1 cellular context compared by ENCODE assay signal in genomic region chr10:110815354-110816004, GRCh38.
A peak's percentile ranks its signal among the peaks of the same experiment; 100 is the strongest.
TF ChIP-seq lines count a peak whose summit lies in the region.

No MANE protein-coding gene starts in this region.

TF ChIP-seq in GM12878, 131 proteins besides CTCF, POLR2A, EP300 and RAD21 (continued from another document and continues in another):
- TF ChIP-seq REST (IDR thresholded peaks at IDR 0.05; ENCODE audit: low read depth, low read length) (no peak), MYC (IDR thresholded peaks at IDR 0.05; ENCODE audit: insufficient read depth, insufficient read length, insufficient replicate concordance, low read length, severe bottlenecking) (no peak), BMI1 (IDR thresholded peaks at IDR 0.05; ENCODE audit: borderline replicate concordance) (no peak), GATAD2B (conservative IDR thresholded peaks at IDR 0.05; ENCODE audit: low read depth) (no peak), SUPT20H (IDR thresholded peaks at IDR 0.05; ENCODE audit: borderline replicate concordance, control insufficient read depth, low read depth, low read length) (no peak), NFXL1 (IDR thresholded peaks at IDR 0.05; ENCODE audit: borderline replicate concordance) (no peak), SIX5 (IDR thresholded peaks at IDR 0.05; ENCODE audit: low read depth, low read length, severe bottlenecking) (no peak), ZNF217 (IDR thresholded peaks at IDR 0.05) (no peak), ASH2L (IDR thresholded peaks at IDR 0.05; ENCODE audit: borderline replicate concordance, low read depth) (no peak), CBX3 (IDR thresholded peaks at IDR 0.05; ENCODE audit: borderline replicate concordance, low read depth) (no peak), STAT1 (conservative IDR thresholded peaks at IDR 0.05) (no peak), JUNB (IDR thresholded peaks at IDR 0.05) (peak; percentile 80), IRF4 (IDR thresholded peaks at IDR 0.05; ENCODE audit: low read depth, low read length) (no peak), ZNF622 (IDR thresholded peaks at IDR 0.05) (no peak), KAT2A (conservative IDR thresholded peaks at IDR 0.05; ENCODE audit: control insufficient read depth, low read depth, low read length) (no peak), FOXK2 (IDR thresholded peaks at IDR 0.05) (no peak), SMAD1 (IDR thresholded peaks at IDR 0.05; ENCODE audit: low read depth, partially characterized antibody) (no peak), ATF3 (IDR thresholded peaks at IDR 0.05; ENCODE audit: borderline replicate concordance, extremely low read depth, low read depth, low read length) (no peak), ZNF274 (IDR thresholded peaks at IDR 0.05; ENCODE audit: insufficient read depth, insufficient read length) (no peak), ELK1 (IDR thresholded peaks at IDR 0.05; ENCODE audit: low read depth, low read length) (no peak), DPF2 (IDR thresholded peaks at IDR 0.05) (0 out of 2 replicates have a peak, but pooled peaks have one; percentile 54), NR2C2 (IDR thresholded peaks at IDR 0.05; ENCODE audit: borderline replicate concordance, control insufficient read depth, insufficient read length, low read depth) (no peak), NR2C1 (IDR thresholded peaks at IDR 0.05) (no peak), IKZF2 (IDR thresholded peaks at IDR 0.05) (peak; percentile 57; a peak in 2 of 4 replicates), JUND (IDR thresholded peaks at IDR 0.05; ENCODE audit: low read depth, low read length) (no peak), CREB1 (IDR thresholded peaks at IDR 0.05; ENCODE audit: low read depth) (no peak; the same call in 1 of the 2 replicates), ZSCAN29 (IDR thresholded peaks at IDR 0.05) (no peak), HCFC1 (IDR thresholded peaks at IDR 0.05; ENCODE audit: low read length) (no peak), EGR1 (IDR thresholded peaks at IDR 0.05; ENCODE audit: borderline replicate concordance in 1 of 2, low read depth in 2 of 2, low read length in 2 of 2) (no peak), BRCA1 (IDR thresholded peaks at IDR 0.05; ENCODE audit: low read depth, low read length) (no peak), ZNF384 (IDR thresholded peaks at IDR 0.05; ENCODE audit: borderline replicate concordance, low read depth, low read length) (no peak), TBL1XR1 (IDR thresholded peaks at IDR 0.05; ENCODE audit: low read depth, low read length) (no peak), IRF3 (IDR thresholded peaks at IDR 0.05) (no peak), SP1 (IDR thresholded peaks at IDR 0.05; ENCODE audit: low read depth, low read length) (peak; percentile 27), TCF7 (IDR thresholded peaks at IDR 0.05; ENCODE audit: borderline replicate concordance) (no peak), NFYA (IDR thresholded peaks at IDR 0.05; ENCODE audit: borderline replicate concordance, low read depth, low read length) (no peak), SIN3A (IDR thresholded peaks at IDR 0.05; ENCODE audit: low read depth, low read length) (no peak), SMAD5 (IDR thresholded peaks at IDR 0.05; ENCODE audit: low read depth) (no peak), MEF2A (IDR thresholded peaks at IDR 0.05; ENCODE audit: insufficient read depth, low read depth, low read length) (peak; percentile 59; the same call in 1 of the 2 replicates), TARDBP (IDR thresholded peaks at IDR 0.05; ENCODE audit: borderline replicate concordance) (no peak), RUNX3 (IDR thresholded peaks at IDR 0.05; ENCODE audit: low read length) (peak; percentile 65), CHD4 (IDR thresholded peaks at IDR 0.05) (no peak), ZZZ3 (IDR thresholded peaks at IDR 0.05; ENCODE audit: control insufficient read depth, insufficient read length, low read depth) (no peak), MTA2 (IDR thresholded peaks at IDR 0.05; ENCODE audit: low read depth) (0 out of 2 replicates have a peak, but pooled peaks have one; percentile 27), ZBTB4 (CRISPR knock-in tag; IDR thresholded peaks at IDR 0.05) (no peak), YY1 (IDR thresholded peaks at IDR 0.05; ENCODE audit: low read depth, low read length) (no peak)
- TF ChIP-seq, protein P1, sequence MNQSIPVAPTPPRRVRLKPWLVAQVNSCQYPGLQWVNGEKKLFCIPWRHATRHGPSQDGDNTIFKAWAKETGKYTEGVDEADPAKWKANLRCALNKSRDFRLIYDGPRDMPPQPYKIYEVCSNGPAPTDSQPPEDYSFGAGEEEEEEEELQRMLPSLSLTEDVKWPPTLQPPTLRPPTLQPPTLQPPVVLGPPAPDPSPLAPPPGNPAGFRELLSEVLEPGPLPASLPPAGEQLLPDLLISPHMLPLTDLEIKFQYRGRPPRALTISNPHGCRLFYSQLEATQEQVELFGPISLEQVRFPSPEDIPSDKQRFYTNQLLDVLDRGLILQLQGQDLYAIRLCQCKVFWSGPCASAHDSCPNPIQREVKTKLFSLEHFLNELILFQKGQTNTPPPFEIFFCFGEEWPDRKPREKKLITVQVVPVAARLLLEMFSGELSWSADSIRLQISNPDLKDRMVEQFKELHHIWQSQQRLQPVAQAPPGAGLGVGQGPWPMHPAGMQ (IDR thresholded peaks at IDR 0.05; ENCODE audit: borderline replicate concordance) = no peak
- TF ChIP-seq, protein P2, sequence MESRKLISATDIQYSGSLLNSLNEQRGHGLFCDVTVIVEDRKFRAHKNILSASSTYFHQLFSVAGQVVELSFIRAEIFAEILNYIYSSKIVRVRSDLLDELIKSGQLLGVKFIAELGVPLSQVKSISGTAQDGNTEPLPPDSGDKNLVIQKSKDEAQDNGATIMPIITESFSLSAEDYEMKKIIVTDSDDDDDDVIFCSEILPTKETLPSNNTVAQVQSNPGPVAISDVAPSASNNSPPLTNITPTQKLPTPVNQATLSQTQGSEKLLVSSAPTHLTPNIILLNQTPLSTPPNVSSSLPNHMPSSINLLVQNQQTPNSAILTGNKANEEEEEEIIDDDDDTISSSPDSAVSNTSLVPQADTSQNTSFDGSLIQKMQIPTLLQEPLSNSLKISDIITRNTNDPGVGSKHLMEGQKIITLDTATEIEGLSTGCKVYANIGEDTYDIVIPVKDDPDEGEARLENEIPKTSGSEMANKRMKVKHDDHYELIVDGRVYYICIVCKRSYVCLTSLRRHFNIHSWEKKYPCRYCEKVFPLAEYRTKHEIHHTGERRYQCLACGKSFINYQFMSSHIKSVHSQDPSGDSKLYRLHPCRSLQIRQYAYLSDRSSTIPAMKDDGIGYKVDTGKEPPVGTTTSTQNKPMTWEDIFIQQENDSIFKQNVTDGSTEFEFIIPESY (IDR thresholded peaks at IDR 0.05) = no peak
- TF ChIP-seq, protein P3, sequence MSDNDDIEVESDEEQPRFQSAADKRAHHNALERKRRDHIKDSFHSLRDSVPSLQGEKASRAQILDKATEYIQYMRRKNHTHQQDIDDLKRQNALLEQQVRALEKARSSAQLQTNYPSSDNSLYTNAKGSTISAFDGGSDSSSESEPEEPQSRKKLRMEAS (IDR thresholded peaks at IDR 0.05; ENCODE audit: low read depth, low read length) = no peak
- TF ChIP-seq, protein P4, sequence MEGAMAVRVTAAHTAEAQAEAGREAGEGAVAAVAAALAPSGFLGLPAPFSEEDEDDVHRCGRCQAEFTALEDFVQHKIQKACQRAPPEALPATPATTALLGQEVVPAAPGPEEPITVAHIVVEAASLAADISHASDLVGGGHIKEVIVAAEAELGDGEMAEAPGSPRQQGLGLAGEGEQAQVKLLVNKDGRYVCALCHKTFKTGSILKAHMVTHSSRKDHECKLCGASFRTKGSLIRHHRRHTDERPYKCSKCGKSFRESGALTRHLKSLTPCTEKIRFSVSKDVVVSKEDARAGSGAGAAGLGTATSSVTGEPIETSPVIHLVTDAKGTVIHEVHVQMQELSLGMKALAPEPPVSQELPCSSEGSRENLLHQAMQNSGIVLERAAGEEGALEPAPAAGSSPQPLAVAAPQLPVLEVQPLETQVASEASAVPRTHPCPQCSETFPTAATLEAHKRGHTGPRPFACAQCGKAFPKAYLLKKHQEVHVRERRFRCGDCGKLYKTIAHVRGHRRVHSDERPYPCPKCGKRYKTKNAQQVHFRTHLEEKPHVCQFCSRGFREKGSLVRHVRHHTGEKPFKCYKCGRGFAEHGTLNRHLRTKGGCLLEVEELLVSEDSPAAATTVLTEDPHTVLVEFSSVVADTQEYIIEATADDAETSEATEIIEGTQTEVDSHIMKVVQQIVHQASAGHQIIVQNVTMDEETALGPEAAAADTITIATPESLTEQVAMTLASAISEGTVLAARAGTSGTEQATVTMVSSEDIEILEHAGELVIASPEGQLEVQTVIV (IDR thresholded peaks at IDR 0.05; ENCODE audit: borderline replicate concordance, partially characterized antibody) = no peak
- TF ChIP-seq, protein P5, sequence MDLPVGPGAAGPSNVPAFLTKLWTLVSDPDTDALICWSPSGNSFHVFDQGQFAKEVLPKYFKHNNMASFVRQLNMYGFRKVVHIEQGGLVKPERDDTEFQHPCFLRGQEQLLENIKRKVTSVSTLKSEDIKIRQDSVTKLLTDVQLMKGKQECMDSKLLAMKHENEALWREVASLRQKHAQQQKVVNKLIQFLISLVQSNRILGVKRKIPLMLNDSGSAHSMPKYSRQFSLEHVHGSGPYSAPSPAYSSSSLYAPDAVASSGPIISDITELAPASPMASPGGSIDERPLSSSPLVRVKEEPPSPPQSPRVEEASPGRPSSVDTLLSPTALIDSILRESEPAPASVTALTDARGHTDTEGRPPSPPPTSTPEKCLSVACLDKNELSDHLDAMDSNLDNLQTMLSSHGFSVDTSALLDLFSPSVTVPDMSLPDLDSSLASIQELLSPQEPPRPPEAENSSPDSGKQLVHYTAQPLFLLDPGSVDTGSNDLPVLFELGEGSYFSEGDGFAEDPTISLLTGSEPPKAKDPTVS (IDR thresholded peaks at IDR 0.05; ENCODE audit: low read depth, low read length) = no peak
